ENCODE assay signal across 13 cellular contexts in genomic region chr1:97186381-97186780, GRCh38.
DNase-seq lines count a peak whose midpoint lies in the region; ATAC-seq, FAIRE-seq and TF ChIP-seq lines count a peak whose summit lies in the region.
"Had no signal": no experiment of that assay in that cellular context is flagged by ENCODE, and none has a peak within 500 bp of the region (broad histone marks: within the 10 kb centered on the region; RNA-seq: fewer than 3 reads in every experiment).

No MANE protein-coding gene starts in this region.

- H4K20me1 ChIP-seq in PC-3 (ENCODE audit: low read length): no peaks in the 10 kb centered on the region

- DNase-seq in BJ (ENCODE audit: low read depth) (no peak), GM19239 (ENCODE audit: insufficient read length, low spot score) (no peak), PC-3 (peak; percentile 49), fibroblast of mammary gland (ENCODE audit: low read depth) (peak; percentile 22), substantia nigra (lab: John Stamatoyannopoulos, UW) (no peak), NCI-H510A treated with DMSO at 0.1 percent for 48 hours (lab: John Stamatoyannopoulos, UW) (no peak), iPS-NIHi11 (ENCODE audit: low spot score) (no peak)
- DNase-seq: activated T-cell treated with anti-CD3 and anti-CD28 coated beads, Interleukin-2, amount 50 U/mL, for 1 hour; DMS153; NCI-H345; stomach; T-helper 17 cell had no signal

- no peak overlapping the region for H3K9ac ChIP-seq in PC-3 (ENCODE audit: low read length)

- no peaks in the 10 kb centered on the region for H3K9me3 ChIP-seq in PC-3 (ENCODE audit: low read length)
- H3K9me3 ChIP-seq: stomach had no signal

- BruUV-seq in PC-3 (replicated peaks; lab: Mats Ljungman, UMichigan): no TSS peak

- CTCF ChIA-PET in BJ (lab: Yijun Ruan, JAX) (no interaction called here), PC-3 (lab: Charles Lee) (no interaction called here)

- TF ChIP-seq CTCF in BJ (IDR thresholded peaks at IDR 0.05; ENCODE audit: insufficient read depth, low read depth, low read length) (0 out of 2 replicates have a peak, but pooled peaks have one; percentile 6), PC-3 (conservative IDR thresholded peaks at IDR 0.05; ENCODE audit: low read depth, low read length) (peak; percentile 60), fibroblast of mammary gland (conservative IDR thresholded peaks at IDR 0.05; ENCODE audit: control insufficient read depth, insufficient read depth, low read depth, low read length) (peak; percentile 31)

- intact Hi-C loops in PC-3 (cut with micrococcal nuclease): no loop called here

- POLR2A ChIA-PET in BJ (lab: Charles Lee): no interaction called here
- POLR2A ChIA-PET in PC-3 (lab: Charles Lee; ENCODE audit: unreplicated experiment): no interaction called here

- no peaks in the 10 kb centered on the region for H3K36me3 ChIP-seq in BJ (ENCODE audit: control insufficient read depth, insufficient read depth, low read length)
- H3K36me3 ChIP-seq in PC-3 (ENCODE audit: low read depth, low read length): no peaks in the 10 kb centered on the region
- H3K36me3 ChIP-seq: stomach had no signal

- ATAC-seq in PC-3 (no peak), GM19467 (IDR thresholded peaks at IDR 0.05; ENCODE audit: unreplicated experiment) (no peak)
- ATAC-seq: T-helper 17 cell had no signal

- H3K4me1 ChIP-seq in PC-3 (ENCODE audit: insufficient read depth, low read length): peaks cover 13% of the 10 kb centered on the region
- H3K4me1 ChIP-seq: stomach had no signal

- no peak overlapping the region for H3K4me2 ChIP-seq in PC-3 (ENCODE audit: low read length)

- H3K27me3 ChIP-seq in BJ (ENCODE audit: control insufficient read depth, insufficient read depth, low read length) (no peaks in the 10 kb centered on the region), PC-3 (ENCODE audit: low read length) (no peaks in the 10 kb centered on the region)
- H3K27me3 ChIP-seq: stomach had no signal

- H3K9me2 ChIP-seq in PC-3 (replicated peaks; ENCODE audit: low read length): no peaks in the 10 kb centered on the region

- peak; percentile 54 for FAIRE-seq in GM19239 (lab: Jason Lieb, UNC)

- H3K79me2 ChIP-seq in PC-3 (ENCODE audit: low read length): no peaks in the 10 kb centered on the region

- H3K4me3 ChIP-seq in BJ (ENCODE audit: low read depth, low read length) (no peak overlapping the region), PC-3 (ENCODE audit: low read length) (no peak overlapping the region), fibroblast of mammary gland (ENCODE audit: control insufficient read depth, low read depth, low read length) (no peak overlapping the region)
- H3K4me3 ChIP-seq: stomach had no signal

- H3F3A ChIP-seq in PC-3 (ENCODE audit: low read length, unreplicated experiment): no peaks in the 10 kb centered on the region

- H2AFZ ChIP-seq in PC-3 (ENCODE audit: low read length): no peak overlapping the region

- H3K27ac ChIP-seq in PC-3 (ENCODE audit: low read length) (no peak overlapping the region), substantia nigra (ENCODE audit: low read depth, low read length, poor library complexity, severe bottlenecking) (no peak overlapping the region)
- H3K27ac ChIP-seq: stomach had no signal

Comparison
In these comparisons a context has a peak if more than half of its experiments do, and no peak if none do; other contexts are left out.
1. DNase-seq: peak in PC-3 (single experiment) and fibroblast of mammary gland (single experiment); none in BJ (single experiment), GM19239 (single experiment), substantia nigra (0 of 49), NCI-H510A treated with DMSO at 0.1 percent for 48 hours (single experiment) and iPS-NIHi11 (single experiment).
2. CTCF ChIP-seq: peak in every context shown above with its lines; median percentile 60 in PC-3; 31 in fibroblast of mammary gland; 6 in BJ.